In the genomic region with DNA sequence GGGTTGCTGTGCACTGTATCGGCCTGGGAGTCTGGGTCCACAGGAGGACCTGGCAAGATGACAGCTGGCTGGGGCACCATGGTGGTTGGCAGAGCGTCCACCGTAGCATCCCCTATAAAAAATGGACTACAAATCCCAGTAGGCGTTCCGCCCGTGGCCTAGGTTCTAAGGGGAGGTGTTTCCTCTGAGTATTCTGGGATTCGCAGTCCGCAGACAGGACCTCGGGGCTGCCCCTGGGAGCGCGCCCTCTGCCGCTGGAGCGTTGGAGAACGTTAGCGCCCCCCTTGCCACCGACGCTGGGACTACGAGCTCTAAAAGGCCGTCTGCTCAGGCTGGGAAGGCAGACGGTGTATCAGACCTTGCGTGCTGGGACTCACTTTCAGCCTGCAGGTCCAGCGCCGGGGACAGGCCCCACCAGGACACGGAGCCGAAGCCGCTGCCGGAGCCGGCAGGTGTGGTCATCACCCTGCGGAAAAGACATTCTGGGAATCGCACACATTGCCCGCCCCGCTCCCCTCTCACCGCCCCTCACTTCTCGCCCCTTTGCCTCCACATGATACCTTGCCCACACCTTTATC, we compare ENCODE assay signal across 8 cellular contexts. TPM values are rescaled to one million over a fixed set of nuclear protein-coding genes. Genes with fewer than 3 reads are reported as not detected.
DNase-seq lines count a peak whose midpoint lies in the region; ATAC-seq and TF ChIP-seq lines count a peak whose summit lies in the region.

No MANE protein-coding gene starts in this region.

- H3K27me3 ChIP-seq in iPS-20b (ENCODE audit: insufficient read depth, low read length) (peaks cover 43% of the 10 kb centered on the region), skeletal muscle tissue (ENCODE audit: control insufficient read depth in 3 of 3, insufficient read depth in 3 of 3, low read length in 3 of 3) (peaks cover 37 to 42% (median 41%) of the 10 kb centered on the region in 3 donors)

- H3K36me3 ChIP-seq in iPS-20b (ENCODE audit: insufficient read depth, low read depth, low read length): no peaks in the 10 kb centered on the region
- no peaks in the 10 kb centered on the region for H3K36me3 ChIP-seq in skeletal muscle tissue (ENCODE audit: control insufficient read depth in 3 of 3, insufficient read depth in 3 of 3, low read length in 3 of 3)

- H3K27ac ChIP-seq in iPS-20b (ENCODE audit: low read length): no peak overlapping the region
- H3K27ac ChIP-seq in skeletal muscle tissue (ENCODE audit: low read depth, low read length): no peak overlapping the region

- H3K9ac ChIP-seq in iPS-20b (ENCODE audit: low read depth, low read length) (no peak overlapping the region), skeletal muscle tissue (ENCODE audit: low read depth in 1 of 3, low read length in 3 of 3) (no peak overlapping the region)

- in situ Hi-C loops in T47D (cut with HindIII; ENCODE audit: low pct_unique_long_range_greater_than_20kb, low sequenced_read_pairs): no loop called here

- no peaks in the 10 kb centered on the region for H3K9me3 ChIP-seq in iPS-20b (ENCODE audit: insufficient read depth, low read depth, low read length)
- H3K9me3 ChIP-seq in skeletal muscle tissue (ENCODE audit: control insufficient read depth in 3 of 3, low read length in 3 of 3): no peaks in the 10 kb centered on the region

- H3K4me1 ChIP-seq in iPS-20b (ENCODE audit: insufficient read depth, low read length) (no peaks in the 10 kb centered on the region), skeletal muscle tissue (ENCODE audit: control insufficient read depth in 3 of 3, insufficient read depth in 3 of 3, low read length in 3 of 3) (peaks cover 7 to 17% (median 10%) of the 10 kb centered on the region in 3 donors)

- ATAC-seq in GM19467 (IDR thresholded peaks at IDR 0.05; ENCODE audit: unreplicated experiment): no peak

- peak overlapping the region; percentile 74 for H3K4me3 ChIP-seq in iPS-20b (ENCODE audit: low read length)
- peak overlapping the region; percentile 63 to 77 (median 67) for H3K4me3 ChIP-seq in skeletal muscle tissue (ENCODE audit: low read length in 3 of 3)

- peak; percentile 61 for TF ChIP-seq CTCF in AG09319 (IDR thresholded peaks at IDR 0.05; ENCODE audit: low read depth, low read length)
- peak; percentile 3 for TF ChIP-seq CTCF in GM20000 (IDR thresholded peaks at IDR 0.05; ENCODE audit: extremely low read depth, missing control alignments)

- DNase-seq in AG09319 (ENCODE audit: extremely low read depth, low read depth) (no peak), GM20000 (ENCODE audit: low spot score) (no peak), NCI-H128 (lab: John Stamatoyannopoulos, UW; ENCODE audit: unreplicated experiment) (peak; percentile 34), SKM-1 (lab: John Stamatoyannopoulos, UW; ENCODE audit: unreplicated experiment) (peak; percentile 54), T47D (ENCODE audit: low read depth in 1 of 2, low spot score in 1 of 2) (peak; percentile 65 to 91)

RNA-seq across cellular contexts. Expression of gene DNAAF3, which starts 0.4 kb away (rescaled TPM):
- not detected for total RNA-seq in skeletal muscle tissue

RNA-seq across cellular contexts. Expression of gene TNNI3, which starts 8.5 kb away (rescaled TPM):
- total RNA-seq in skeletal muscle tissue: 4.7 TPM

RNA-seq across cellular contexts. Expression of gene SYT5, which starts 14.0 kb away (rescaled TPM):
- not detected for total RNA-seq in skeletal muscle tissue

RNA-seq across cellular contexts. Expression of gene TNNT1, which starts 17.0 kb away (rescaled TPM):
- 540 TPM for total RNA-seq in skeletal muscle tissue

RNA-seq across cellular contexts. Expression of gene PTPRH, which starts 43.3 kb away (rescaled TPM):
- under 0.01 TPM for total RNA-seq in skeletal muscle tissue

Comparison
In these comparisons a context has a peak if more than half of its experiments do, and no peak if none do; other contexts are left out.
1. DNase-seq: peak in NCI-H128 (single experiment), SKM-1 (single experiment) and T47D (2 of 2); none in AG09319 (single experiment) and GM20000 (single experiment).